In genomic region chr22:20354238-20354975, GRCh38 we compare ENCODE assay signal across 23 cellular contexts. TPM values are rescaled to one million over a fixed set of nuclear protein-coding genes. Genes with fewer than 3 reads are reported as not detected.
DNase-seq lines count a peak whose midpoint lies in the region; ATAC-seq, FAIRE-seq and TF ChIP-seq lines count a peak whose summit lies in the region.
"Had no signal": no experiment of that assay in that cellular context is flagged by ENCODE, and none has a peak within 500 bp of the region (broad histone marks: within the 10 kb centered on the region; RNA-seq: fewer than 3 reads in every experiment).

No MANE protein-coding gene starts in this region.

- no peak overlapping the region for H2AFZ ChIP-seq in IMR-90 (replicated peaks; ENCODE audit: low read length, poor library complexity)
- H2AFZ ChIP-seq: PC-9 had no signal

- H3K27ac ChIP-seq in A549 (no peak overlapping the region), IMR-90 (ENCODE audit: insufficient read depth, low read length) (no peak overlapping the region)
- no peak overlapping the region for H3K27ac ChIP-seq in naive thymus-derived CD4-positive, alpha-beta T cell (ENCODE audit: low read depth, low read length)
- H3K27ac ChIP-seq: BLaER1 treated with 17β-estradiol and CSF1 and Interleukin-3, amounts not matched to agents 10 nM and 100 nM; KMS-11; PC-9; SJCRH30 had no signal

- no peak overlapping the region for H3K18ac ChIP-seq in IMR-90 (ENCODE audit: low read depth, low read length)

- no peak overlapping the region for H3K4ac ChIP-seq in IMR-90 (ENCODE audit: low read depth, low read length)

- H2AK5ac ChIP-seq in IMR-90 (ENCODE audit: low read depth, low read length), result peak overlapping the region; percentile 24; the same call in 1 of the 2 replicates

- no peaks in the 10 kb centered on the region for H3K27me3 ChIP-seq in IMR-90 (ENCODE audit: control insufficient read depth, insufficient read depth, low read length)
- H3K27me3 ChIP-seq in naive thymus-derived CD4-positive, alpha-beta T cell (ENCODE audit: control insufficient read depth in 2 of 2, insufficient read depth in 2 of 2, low read length in 2 of 2), result no peaks in the 10 kb centered on the region
- H3K27me3 ChIP-seq: BLaER1 treated with 17β-estradiol and CSF1 and Interleukin-3, amounts not matched to agents 10 nM and 100 nM; SJCRH30 had no signal

- DNase-seq in A549 (ENCODE audit: low read depth in 1 of 2, low spot score in 1 of 2) (no peak), IMR-90 (no peak), endothelial cell (ENCODE audit: low spot score) (no peak), progenitor cell of endocrine pancreas (ENCODE audit: low spot score, unreplicated experiment) (no peak), NCI-H82 (lab: John Stamatoyannopoulos, UW) (no peak), anterior cingulate cortex (lab: John Stamatoyannopoulos, UW) (no peak)
- DNase-seq in naive thymus-derived CD4-positive, alpha-beta T cell, result no peak
- DNase-seq: AML-193; CD4-positive, alpha-beta T cell; MM.1S; NCI-H1694; NCI-H2029 treated with DMSO at 0.1 percent for 48 hours; NCI-H446 treated with DMSO at 0.1 percent for 48 hours; NCI-H526; PC-9; SJCRH30 had no signal

- H3K4me3 ChIP-seq in A549, result no peak overlapping the region
- no peak overlapping the region for H3K4me3 ChIP-seq in IMR-90 (ENCODE audit: insufficient read depth, low read depth, low read length)
- H3K4me3 ChIP-seq in naive thymus-derived CD4-positive, alpha-beta T cell (ENCODE audit: low read length), result no peak overlapping the region
- H3K4me3 ChIP-seq: BLaER1 treated with 17β-estradiol and CSF1 and Interleukin-3, amounts not matched to agents 10 nM and 100 nM; PC-9; SJCRH30 had no signal

- no peak overlapping the region for H4K8ac ChIP-seq in IMR-90 (ENCODE audit: low read depth in 2 of 2, low read length in 2 of 2)

- no peaks in the 10 kb centered on the region for H3K4me1 ChIP-seq in A549
- no peaks in the 10 kb centered on the region for H3K4me1 ChIP-seq in IMR-90 (ENCODE audit: control insufficient read depth, insufficient read depth, low read length)
- no peaks in the 10 kb centered on the region for H3K4me1 ChIP-seq in naive thymus-derived CD4-positive, alpha-beta T cell (ENCODE audit: control insufficient read depth in 2 of 2, insufficient read depth in 2 of 2, low read length in 2 of 2)
- H3K4me1 ChIP-seq: SJCRH30 had no signal

- H3K4me1 Mint-ChIP-seq in endothelial cell (ENCODE audit: unreplicated experiment) (no peaks in the 10 kb centered on the region), progenitor cell of endocrine pancreas (ENCODE audit: low read depth) (no peaks in the 10 kb centered on the region)
- no peaks in the 10 kb centered on the region for H3K4me1 Mint-ChIP-seq in naive thymus-derived CD4-positive, alpha-beta T cell

- TF ChIP-seq POLR2A in A549 (IDR thresholded peaks at IDR 0.05; ENCODE audit: low read length) (no peak), IMR-90 (IDR thresholded peaks at IDR 0.05; ENCODE audit: low read depth, low read length) (no peak)

- no peak overlapping the region for H2BK120ac ChIP-seq in IMR-90 (ENCODE audit: low read depth, low read length)

- H3K36me3 Mint-ChIP-seq in endothelial cell (ENCODE audit: low read depth, unreplicated experiment) (no peaks in the 10 kb centered on the region), progenitor cell of endocrine pancreas (ENCODE audit: insufficient read depth) (no peaks in the 10 kb centered on the region)
- H3K36me3 Mint-ChIP-seq in naive thymus-derived CD4-positive, alpha-beta T cell, result peaks cover 0 to 2% (median 0%) of the 10 kb centered on the region in 5 donors

- TF ChIP-seq CTCF in A549 (IDR thresholded peaks at IDR 0.05), result no peak
- TF ChIP-seq CTCF in IMR-90 (conservative IDR thresholded peaks at IDR 0.05; ENCODE audit: low read depth, low read length), result no peak
- no peak for TF ChIP-seq CTCF in endothelial cell (IDR thresholded peaks at IDR 0.05; ENCODE audit: unreplicated experiment)
- no peak for TF ChIP-seq CTCF in progenitor cell of endocrine pancreas (IDR thresholded peaks at IDR 0.05; ENCODE audit: unreplicated experiment)

- POLR2A ChIA-PET in A549 (lab: Yijun Ruan, JAX), result no interaction called here
- POLR2A ChIA-PET in IMR-90 (lab: Charles Lee; ENCODE audit: unreplicated experiment), result no interaction called here
- POLR2A ChIA-PET in naive thymus-derived CD4-positive, alpha-beta T cell (lab: Charles Lee), result interaction anchor here (0.7 kb wide), 1 partner anchor 39 kb away, joined by 3 read pairs; no protein-coding TSS in a partner anchor

- no peaks in the 10 kb centered on the region for H3K79me1 ChIP-seq in IMR-90 (ENCODE audit: low read depth in 1 of 2, low read length in 2 of 2)

- H3K9me3 ChIP-seq in A549 (no peaks in the 10 kb centered on the region), IMR-90 (ENCODE audit: control insufficient read depth, insufficient read depth, low read length) (no peaks in the 10 kb centered on the region)
- no peaks in the 10 kb centered on the region for H3K9me3 ChIP-seq in naive thymus-derived CD4-positive, alpha-beta T cell (ENCODE audit: control insufficient read depth in 2 of 3, low read length in 3 of 3)
- H3K9me3 ChIP-seq: SJCRH30 had no signal

- 88% methylated on average over 81 of the region's 81 CpGs for WGBS in A549 (ENCODE audit: missing lambda C conversion rate)
- WGBS in IMR-90 (ENCODE audit: extremely low coverage in 2 of 2, insufficient read length in 1 of 2), 2 experiments, result 94% methylated on average over 52 of the region's 81 CpGs; no CpG with 5 or more reads in 1 of the 2 experiments

- H4K91ac ChIP-seq in IMR-90 (ENCODE audit: insufficient read depth, low read depth, low read length), result no peak overlapping the region

- no peak overlapping the region for H4K5ac ChIP-seq in IMR-90 (ENCODE audit: low read depth, low read length)

- CTCF ChIA-PET in A549 (lab: Yijun Ruan, JAX) (no interaction called here), IMR-90 (lab: Yijun Ruan, JAX) (no interaction called here)
- CTCF ChIA-PET in naive thymus-derived CD4-positive, alpha-beta T cell (lab: Charles Lee), result no interaction called here

- no peak overlapping the region for H2AK9ac ChIP-seq in IMR-90 (replicated peaks; ENCODE audit: low read depth, low read length, poor library complexity)

- no peak overlapping the region for H3K14ac ChIP-seq in IMR-90 (replicated peaks; ENCODE audit: low read depth, low read length)

- H3K23ac ChIP-seq in IMR-90 (ENCODE audit: low read depth, low read length), result no peak overlapping the region

- ATAC-seq in A549 (no peak), IMR-90 (ENCODE audit: low read depth) (no peak)
- no peak for ATAC-seq in naive thymus-derived CD4-positive, alpha-beta T cell
- ATAC-seq: Right ventricle myocardium inferior had no signal

- TF ChIP-seq EP300 in A549 (IDR thresholded peaks at IDR 0.05), result no peak

- intact Hi-C loops in IMR-90 (cut with micrococcal nuclease), result no loop called here
- intact Hi-C loops in naive thymus-derived CD4-positive, alpha-beta T cell (cut with micrococcal nuclease), result no loop called here

- no peaks in the 10 kb centered on the region for H3K9me1 ChIP-seq in IMR-90 (ENCODE audit: insufficient read depth, low read length)

- peaks cover 4% of the 10 kb centered on the region for H3K27me3 Mint-ChIP-seq in endothelial cell (ENCODE audit: unreplicated experiment)
- no peaks in the 10 kb centered on the region for H3K27me3 Mint-ChIP-seq in progenitor cell of endocrine pancreas
- H3K27me3 Mint-ChIP-seq in naive thymus-derived CD4-positive, alpha-beta T cell, result no peaks in the 10 kb centered on the region
- H3K27me3 Mint-ChIP-seq: CD4-positive, alpha-beta T cell had no signal

- no peaks in the 10 kb centered on the region for H3K36me3 ChIP-seq in IMR-90 (ENCODE audit: control insufficient read depth, insufficient read depth, low read length)
- H3K36me3 ChIP-seq in naive thymus-derived CD4-positive, alpha-beta T cell (ENCODE audit: control insufficient read depth in 2 of 3, insufficient read depth in 3 of 3, low read length in 3 of 3), result no peaks in the 10 kb centered on the region
- H3K36me3 ChIP-seq: BLaER1 treated with 17β-estradiol and CSF1 and Interleukin-3, amounts not matched to agents 10 nM and 100 nM; SJCRH30 had no signal

- H3K9ac ChIP-seq in IMR-90 (ENCODE audit: low read depth, low read length), result no peak overlapping the region
- H3K9ac ChIP-seq: BLaER1 treated with 17β-estradiol and CSF1 and Interleukin-3, amounts not matched to agents 10 nM and 100 nM; KMS-11 had no signal

- no peak for FAIRE-seq in A549 (lab: Jason Lieb, UNC)
- FAIRE-seq: A204.1, D721Med, GM18507, H54 had no signal

- no peak overlapping the region for H2BK15ac ChIP-seq in IMR-90 (ENCODE audit: low read depth, low read length)

- no peaks in the 10 kb centered on the region for H4K20me1 ChIP-seq in IMR-90 (ENCODE audit: insufficient read depth, low read length)
- H4K20me1 ChIP-seq: BLaER1 treated with 17β-estradiol and CSF1 and Interleukin-3, amounts not matched to agents 10 nM and 100 nM had no signal

- H2BK5ac ChIP-seq in IMR-90 (ENCODE audit: low read depth, low read length, poor library complexity, severe bottlenecking), result no peak overlapping the region

- TF ChIP-seq RAD21 in A549 (conservative IDR thresholded peaks at IDR 0.05 in 1 of 2, IDR thresholded peaks at IDR 0.05 in 1 of 2) (no peak), IMR-90 (IDR thresholded peaks at IDR 0.05; ENCODE audit: low read length) (no peak)

- H3K4me2 ChIP-seq in A549 (no peak overlapping the region), IMR-90 (ENCODE audit: low read depth, low read length) (no peak overlapping the region)
- H3K4me2 ChIP-seq: BLaER1 treated with 17β-estradiol and CSF1 and Interleukin-3, amounts not matched to agents 10 nM and 100 nM; KMS-11; PC-9 had no signal

- no peaks in the 10 kb centered on the region for H3K9me3 Mint-ChIP-seq in endothelial cell (ENCODE audit: unreplicated experiment)
- no peaks in the 10 kb centered on the region for H3K9me3 Mint-ChIP-seq in progenitor cell of endocrine pancreas (ENCODE audit: low read depth)
- peaks cover 0 to 2% (median 0%) of the 10 kb centered on the region in 11 donors for H3K9me3 Mint-ChIP-seq in naive thymus-derived CD4-positive, alpha-beta T cell
- H3K9me3 Mint-ChIP-seq: CD4-positive, alpha-beta T cell had no signal

- H3K4me3 Mint-ChIP-seq in endothelial cell (ENCODE audit: unreplicated experiment), result no peak overlapping the region
- no peak overlapping the region for H3K4me3 Mint-ChIP-seq in progenitor cell of endocrine pancreas (ENCODE audit: low read depth)
- no peak overlapping the region for H3K4me3 Mint-ChIP-seq in naive thymus-derived CD4-positive, alpha-beta T cell
- H3K4me3 Mint-ChIP-seq: CD4-positive, alpha-beta T cell had no signal

- dilution Hi-C loops in IMR-90 (cut with HindIII; ENCODE audit: low sequenced_read_pairs, unreplicated experiment), result no loop called here

- H3K27ac Mint-ChIP-seq in endothelial cell (ENCODE audit: unreplicated experiment), result peak overlapping the region; percentile 24
- H3K27ac Mint-ChIP-seq in progenitor cell of endocrine pancreas, result peak overlapping the region; percentile 87
- peak overlapping the region in 2 of 9 donors; percentile 59 to 65 for H3K27ac Mint-ChIP-seq in naive thymus-derived CD4-positive, alpha-beta T cell
- H3K27ac Mint-ChIP-seq: CD4-positive, alpha-beta T cell had no signal

- H2BK20ac ChIP-seq in IMR-90 (ENCODE audit: low read depth, low read length), result no peak overlapping the region

- in situ Hi-C loops in IMR-90 (cut with MboI; ENCODE audit: low sequenced_read_pairs), result no loop called here

- no TSS peak for BruUV-seq in IMR-90 (replicated peaks; lab: Mats Ljungman, UMichigan)

- no peak overlapping the region for H3K56ac ChIP-seq in IMR-90 (ENCODE audit: extremely low read depth, insufficient read depth, low read length)

RNA-seq across cellular contexts. Expression of gene DGCR6L, which starts 34.5 kb away (rescaled TPM):
- polyA plus RNA-seq in A549 (2011; rRNA removed), result 15.5 and 17.9 TPM in 2 replicates
- 40.4 and 47.6 TPM in 2 replicates for polyA plus RNA-seq in A549 (2012; cell fraction: cytosol; rRNA removed)
- polyA plus RNA-seq in A549 (2012; cell fraction: nucleus; rRNA removed), result 28.0 and 33.9 TPM in 2 replicates
- 23.1 to 27.0 TPM (median 26.1 TPM) in 3 replicates for polyA plus RNA-seq in A549 (2017; fragmentation: RNase III; extraction: RNeasy Plus Mini Kit Qiagen cat#74134 plus additional on column Dnase treatment)
- polyA minus RNA-seq in A549 (2011; rRNA and poly(A)+ RNA removed), result 6.4 and 9.4 TPM in 2 replicates
- total RNA-seq in IMR-90 (2012; rRNA removed), result 65.4 and 68.6 TPM in 2 replicates
- 80.4 and 95.2 TPM in 2 replicates for polyA plus RNA-seq in IMR-90 (2012; rRNA removed)
- polyA plus RNA-seq in IMR-90 (2012; cell fraction: cytosol; rRNA removed), result 119 and 128 TPM in 2 replicates
- polyA plus RNA-seq in IMR-90 (2012; cell fraction: nucleus; rRNA removed; ENCODE audit: low replicate concordance), result 30.9 and 64.5 TPM in 2 replicates
- 54.2 TPM for total RNA-seq in endothelial cell (ENCODE audit: unreplicated experiment)
- total RNA-seq in progenitor cell of endocrine pancreas, result 37.2 and 41.0 TPM in 2 replicates
- total RNA-seq in naive thymus-derived CD4-positive, alpha-beta T cell, result 10 to 100 TPM; 29.4 to 55.3 (median 43.7) TPM
- 100 to 1,000 TPM; 115 to 158 TPM for polyA plus RNA-seq in naive thymus-derived CD4-positive, alpha-beta T cell

RNA-seq across cellular contexts. Expression of gene ZNF74, which starts 39.5 kb away (rescaled TPM):
- 4.3 and 5.1 TPM in 2 replicates for polyA plus RNA-seq in A549 (2011; rRNA removed)
- polyA plus RNA-seq in A549 (2012; cell fraction: cytosol; rRNA removed), result 7.0 and 10.0 TPM in 2 replicates
- polyA plus RNA-seq in A549 (2012; cell fraction: nucleus; rRNA removed), result 10.5 and 20.3 TPM in 2 replicates
- 5.8 to 7.4 TPM (median 5.9 TPM) in 3 replicates for polyA plus RNA-seq in A549 (2017; fragmentation: RNase III; extraction: RNeasy Plus Mini Kit Qiagen cat#74134 plus additional on column Dnase treatment)
- 5.2 and 5.5 TPM in 2 replicates for polyA minus RNA-seq in A549 (2011; rRNA and poly(A)+ RNA removed)
- total RNA-seq in IMR-90 (2012; rRNA removed), result 6.9 and 7.5 TPM in 2 replicates
- 8.4 TPM in 2 replicates for polyA plus RNA-seq in IMR-90 (2012; rRNA removed)
- 5.9 and 10.0 TPM in 2 replicates for polyA plus RNA-seq in IMR-90 (2012; cell fraction: cytosol; rRNA removed)
- 14.7 and 28.8 TPM in 2 replicates for polyA plus RNA-seq in IMR-90 (2012; cell fraction: nucleus; rRNA removed; ENCODE audit: low replicate concordance)
- total RNA-seq in endothelial cell (ENCODE audit: unreplicated experiment), result 28.8 TPM
- 48.8 and 52.1 TPM in 2 replicates for total RNA-seq in progenitor cell of endocrine pancreas
- 10 to 100 TPM in 3 of 5 experiments, 1 to 10 TPM in 2; 6.1 to 18.2 (median 12.9) TPM for total RNA-seq in naive thymus-derived CD4-positive, alpha-beta T cell
- 10 to 100 TPM in 1 of 2 donors, 1 to 10 TPM in 1; 5.3 to 14.0 TPM for polyA plus RNA-seq in naive thymus-derived CD4-positive, alpha-beta T cell
